Comparison of ENCODE assay signal across 14 cellular contexts in genomic region chr14:77035267-77035666, GRCh38. TPM values are rescaled to one million over a fixed set of nuclear protein-coding genes. Genes with fewer than 3 reads are reported as not detected.
A peak's percentile ranks its signal among the peaks of the same experiment; 100 is the strongest.
DNase-seq lines count a peak whose midpoint lies in the region; ATAC-seq, FAIRE-seq and TF ChIP-seq lines count a peak whose summit lies in the region.
"Had no signal": no experiment of that assay in that cellular context is flagged by ENCODE, and none has a peak within 500 bp of the region (broad histone marks: within the 10 kb centered on the region; RNA-seq: fewer than 3 reads in every experiment).

No MANE protein-coding gene starts in this region.

- no peak for ATAC-seq in gastrocnemius medialis

- H3K36me3 ChIP-seq in OCI-LY1 (ENCODE audit: insufficient read depth, low read length) (no peaks in the 10 kb centered on the region), gastrocnemius medialis (no peaks in the 10 kb centered on the region)

- H3K4me3 Mint-ChIP-seq in activated CD4-positive, alpha-beta T cell treated with anti-CD3 and anti-CD28 coated beads, Interleukin-2, amount 10 ng/mL, durations not matched to agents 24 days and 14 days: peak overlapping the region; percentile 24

- no peak overlapping the region for H3K4me2 ChIP-seq in OCI-LY1 (ENCODE audit: low read length)

- no peak for TF ChIP-seq CTCF in OCI-LY1 (IDR thresholded peaks at IDR 0.05; ENCODE audit: low read length)
- TF ChIP-seq CTCF in gastrocnemius medialis (IDR thresholded peaks at IDR 0.05 in 4 of 5, conservative IDR thresholded peaks at IDR 0.05 in 1 of 5): no peak

- intact Hi-C loops in activated CD4-positive, alpha-beta T cell treated with anti-CD3 and anti-CD28 coated beads, Interleukin-2, amount 10 ng/mL, durations not matched to agents 24 days and 14 days (cut with micrococcal nuclease): no loop called here
- intact Hi-C loops in gastrocnemius medialis (cut with DNase I; ENCODE audit: low total_unique reads): no loop called here

- no peak for TF ChIP-seq POLR2A in gastrocnemius medialis (IDR thresholded peaks at IDR 0.05)

- H3K4me3 ChIP-seq in OCI-LY1 (ENCODE audit: low read depth, low read length, poor library complexity, severe bottlenecking) (no peak overlapping the region), gastrocnemius medialis (no peak overlapping the region)

- in situ Hi-C loops in gastrocnemius medialis (cut with MboI; ENCODE audit: low sequenced_read_pairs in 4 of 4): no loop called here

- H2AFZ ChIP-seq in OCI-LY1 (ENCODE audit: low read length): no peak overlapping the region
- H2AFZ ChIP-seq: GM23248 had no signal

- peaks cover 71% of the 10 kb centered on the region for H3K4me1 Mint-ChIP-seq in activated CD4-positive, alpha-beta T cell treated with anti-CD3 and anti-CD28 coated beads, Interleukin-2, amount 10 ng/mL, durations not matched to agents 24 days and 14 days

- DNase-seq in activated CD4-positive, alpha-beta T cell treated with anti-CD3 and anti-CD28 coated beads, Interleukin-2, amount 10 ng/mL, durations not matched to agents 24 days and 14 days: no peak
- DNase-seq in activated CD4-positive, alpha-beta T cell treated with anti-CD3 and anti-CD28 coated beads, Interleukin-2, amount 50 U/mL, for 4 hours: no peak
- no peak for DNase-seq in epithelial cell of prostate (ENCODE audit: low read depth, low spot score)
- DNase-seq in gastrocnemius medialis: no peak
- no peak for DNase-seq in urothelium cell line (ENCODE audit: low spot score)
- DNase-seq in kidney tubule cell (ENCODE audit: low spot score): no peak
- no peak for DNase-seq in stimulated activated CD4-positive, alpha-beta T cell treated with anti-CD3 and anti-CD28 coated beads, Interleukin-2, amount 100 ng/mL, for 48 hours
- DNase-seq: effector memory CD4-positive, alpha-beta T cell; GM23248; NCI-H2171 treated with DMSO at 0.1 percent for 48 hours; OCI-M1 had no signal

- no peaks in the 10 kb centered on the region for H3K9me3 Mint-ChIP-seq in activated CD4-positive, alpha-beta T cell treated with anti-CD3 and anti-CD28 coated beads, Interleukin-2, amount 10 ng/mL, durations not matched to agents 24 days and 14 days

- H3K27ac ChIP-seq in OCI-LY1 (ENCODE audit: low read depth, low read length, poor library complexity, severe bottlenecking): peak overlapping the region; percentile 97
- H3K27ac ChIP-seq in epithelial cell of prostate: peak overlapping the region; percentile 96
- peak overlapping the region in 3 of 4 donors; percentile 95 to 100 (median 100) for H3K27ac ChIP-seq in gastrocnemius medialis
- H3K27ac ChIP-seq: HL-60 had no signal

- H3K4me1 ChIP-seq in OCI-LY1 (ENCODE audit: insufficient read depth, low read length, severe bottlenecking) (peaks cover 78% of the 10 kb centered on the region), gastrocnemius medialis (peaks cover 69 to 75% of the 10 kb centered on the region in 2 donors)

- peaks cover 21% of the 10 kb centered on the region for H3F3A ChIP-seq in OCI-LY1 (ENCODE audit: insufficient read depth, low read length)

- H3K36me3 Mint-ChIP-seq in activated CD4-positive, alpha-beta T cell treated with anti-CD3 and anti-CD28 coated beads, Interleukin-2, amount 10 ng/mL, durations not matched to agents 24 days and 14 days (ENCODE audit: low read depth): no peaks in the 10 kb centered on the region

- FAIRE-seq in urothelium cell line (lab: Jason Lieb, UNC): no peak
- FAIRE-seq: keratinocyte had no signal

- H3K9me3 ChIP-seq in OCI-LY1 (ENCODE audit: low read length) (no peaks in the 10 kb centered on the region), gastrocnemius medialis (no peaks in the 10 kb centered on the region)

- H4K20me1 ChIP-seq in OCI-LY1 (ENCODE audit: insufficient read depth, low read length): no peaks in the 10 kb centered on the region

- no peaks in the 10 kb centered on the region for H3K9me2 ChIP-seq in OCI-LY1 (ENCODE audit: low read depth, low read length)

- H3K27me3 ChIP-seq in OCI-LY1 (ENCODE audit: insufficient read depth, low read length): no peaks in the 10 kb centered on the region
- no peaks in the 10 kb centered on the region for H3K27me3 ChIP-seq in gastrocnemius medialis

- peak overlapping the region; percentile 63 for H3K27ac Mint-ChIP-seq in activated CD4-positive, alpha-beta T cell treated with anti-CD3 and anti-CD28 coated beads, Interleukin-2, amount 10 ng/mL, durations not matched to agents 24 days and 14 days

- no peak overlapping the region for H3K9ac ChIP-seq in OCI-LY1 (ENCODE audit: low read length)

- H3K27me3 Mint-ChIP-seq in activated CD4-positive, alpha-beta T cell treated with anti-CD3 and anti-CD28 coated beads, Interleukin-2, amount 10 ng/mL, durations not matched to agents 24 days and 14 days: no peaks in the 10 kb centered on the region

- no peaks in the 10 kb centered on the region for H3K79me2 ChIP-seq in OCI-LY1 (ENCODE audit: insufficient read depth, low read length)

RNA-seq across cellular contexts. Expression of gene IRF2BPL, which starts 6.8 kb away (rescaled TPM):
- 32.8 and 34.8 TPM in 2 replicates for total RNA-seq in activated CD4-positive, alpha-beta T cell treated with anti-CD3 and anti-CD28 coated beads, Interleukin-2, amount 10 ng/mL, durations not matched to agents 24 days and 14 days
- total RNA-seq in gastrocnemius medialis: 10 to 100 TPM; 15.0 to 26.4 (median 17.0) TPM
